ENCODE assay signal across 29 cellular contexts in genomic region chrX:86964321-86964720, GRCh38.
"Had no signal": no experiment of that assay in that cellular context is flagged by ENCODE, and none has a peak within 500 bp of the region (broad histone marks: within the 10 kb centered on the region; RNA-seq: fewer than 3 reads in every experiment).

No MANE protein-coding gene starts in this region.

- H3K4me3 ChIP-seq: colonic mucosa, coronary artery, dorsolateral prefrontal cortex, esophagus muscularis mucosa, esophagus squamous epithelium, gastrocnemius medialis, gastroesophageal sphincter, heart left ventricle, heart right ventricle, hepatocyte had no signal

- H3K27ac ChIP-seq: colonic mucosa, coronary artery, dorsolateral prefrontal cortex, epithelial cell of prostate, esophagus muscularis mucosa, esophagus squamous epithelium, foreskin keratinocyte, gastrocnemius medialis, gastroesophageal sphincter, heart left ventricle, heart right ventricle, hepatocyte had no signal

- H3K4me1 ChIP-seq: colonic mucosa, esophagus muscularis mucosa, esophagus squamous epithelium, foreskin keratinocyte, gastrocnemius medialis, gastroesophageal sphincter, heart left ventricle, heart right ventricle had no signal

- H3K9me3 ChIP-seq: colonic mucosa, esophagus muscularis mucosa, esophagus squamous epithelium, gastrocnemius medialis, gastroesophageal sphincter had no signal

- DNase-seq: colonic mucosa; cortex of kidney; dermis blood vessel endothelial cell; dorsolateral prefrontal cortex; effector CD4-positive, alpha-beta T cell; effector CD8-positive, alpha-beta T cell; effector memory CD4-positive, alpha-beta T cell; effector memory CD8-positive, alpha-beta T cell; endodermal cell; erythroblast; esophagus squamous epithelium; foreskin fibroblast; foreskin keratinocyte; foreskin melanocyte; gastrocnemius medialis; glutamatergic neuron; head of caudate nucleus; heart left ventricle; heart right ventricle had no signal

- H3K4me2 ChIP-seq: hepatocyte had no signal

- ATAC-seq: effector memory CD8-positive, alpha-beta T cell; esophagus mucosa; foreskin keratinocyte; gastrocnemius medialis; gastroesophageal sphincter; heart left ventricle; heart right ventricle had no signal

- FAIRE-seq: colon, endometrium, endothelial cell of umbilical vein, frontal cortex had no signal

- H3K36me3 ChIP-seq: colonic mucosa, esophagus muscularis mucosa, esophagus squamous epithelium, gastrocnemius medialis, gastroesophageal sphincter, heart left ventricle, heart right ventricle had no signal
